In the genomic region with DNA sequence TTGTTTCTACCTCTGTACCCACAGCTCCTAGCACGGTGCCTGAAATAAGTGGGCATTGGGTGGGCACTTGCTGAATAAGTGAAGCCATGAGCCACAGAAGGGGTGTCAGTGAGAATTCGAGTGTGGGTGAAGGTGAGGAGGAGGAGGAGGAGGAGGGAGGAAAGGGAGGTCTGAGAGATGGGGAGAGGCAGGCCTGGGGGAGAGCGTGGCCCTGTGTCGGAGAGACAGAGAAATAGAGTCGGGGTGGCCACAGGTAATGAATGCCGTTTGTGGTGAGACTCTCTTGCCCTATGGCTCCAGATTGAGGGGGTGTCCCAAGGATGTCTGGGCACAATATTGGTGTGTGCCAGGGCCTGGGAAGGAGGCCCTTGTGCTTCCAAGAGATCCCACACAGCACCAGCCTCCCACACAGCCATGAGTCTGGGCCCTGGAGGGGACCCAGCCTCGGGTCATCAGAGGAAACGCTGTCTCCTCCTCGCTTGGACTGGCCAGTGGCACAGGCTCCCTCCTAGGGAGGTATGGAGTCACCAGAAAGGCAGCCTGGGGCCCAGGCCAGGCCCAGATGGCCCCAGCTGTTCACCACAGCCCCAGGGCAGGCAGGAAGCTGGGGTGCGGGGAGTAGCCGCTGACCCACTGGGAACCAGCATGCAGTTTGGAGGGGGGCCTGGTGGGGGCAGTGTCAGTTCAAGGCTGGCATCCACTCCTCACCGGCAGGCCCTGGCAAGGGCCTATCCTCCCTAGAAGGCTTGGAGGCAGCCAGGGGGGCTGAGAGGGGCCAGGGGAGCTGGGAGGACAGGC, we compare ENCODE assay signal across 9 cellular contexts. TPM values are rescaled to one million over a fixed set of nuclear protein-coding genes. Genes with fewer than 3 reads are reported as not detected.
DNase-seq lines count a peak whose midpoint lies in the region; ATAC-seq, FAIRE-seq and TF ChIP-seq lines count a peak whose summit lies in the region.
"Had no signal": no experiment of that assay in that cellular context is flagged by ENCODE, and none has a peak within 500 bp of the region (broad histone marks: within the 10 kb centered on the region; RNA-seq: fewer than 3 reads in every experiment).

No MANE protein-coding gene starts in this region.

- H3K4me1 Mint-ChIP-seq in CD4-positive, alpha-beta T cell (ENCODE audit: low read depth) = peaks cover 69% of the 10 kb centered on the region

- H3K9ac ChIP-seq in kidney (ENCODE audit: low read length in 2 of 2) = no peak overlapping the region

- peak in 5 of 10 experiments; percentile 12 to 30 (median 19) for DNase-seq in CD4-positive, alpha-beta T cell
- DNase-seq in activated CD8-positive, alpha-beta memory T cell treated with anti-CD3 and anti-CD28 coated beads, Interleukin-2, amount 50 U/mL, for 48 hours = peak; percentile 67
- DNase-seq in kidney (no peak), upper lobe of right lung (peak; percentile 71), GDM1 (lab: John Stamatoyannopoulos, UW) (no peak), NCI-H226 (no peak)

- CTCF ChIA-PET in CD4-positive, alpha-beta T cell (lab: Charles Lee) = no interaction called here
- CTCF ChIA-PET in HEK293 (lab: Yijun Ruan, JAX) = interaction anchor here (0.5 to 1.3 kb wide), 7 partner anchors 55 to 685 kb away, joined by 3 to 4 read pairs (median 4); no protein-coding TSS in a partner anchor

- POLR2A ChIA-PET in CD4-positive, alpha-beta T cell (lab: Charles Lee) = interaction anchor here (1.2 kb wide), 1 partner anchor 14 kb away, joined by 3 read pairs; no protein-coding TSS in a partner anchor
- POLR2A ChIA-PET in HEK293 (lab: Yijun Ruan, JAX) = no interaction called here

- H3K36me3 ChIP-seq in HEK293 (ENCODE audit: control insufficient read depth in 2 of 2, insufficient read depth in 1 of 2, low read length in 2 of 2) = no peaks in the 10 kb centered on the region
- H3K36me3 ChIP-seq in kidney (ENCODE audit: control insufficient read depth in 1 of 2, insufficient read depth in 2 of 2, low read length in 2 of 2) = no peaks in the 10 kb centered on the region
- no peaks in the 10 kb centered on the region for H3K36me3 ChIP-seq in upper lobe of right lung

- ATAC-seq in CD4-positive, alpha-beta T cell (ENCODE audit: poor library complexity) = no peak
- ATAC-seq in upper lobe of right lung (peak; percentile 59), HG03378 (IDR thresholded peaks at IDR 0.05; ENCODE audit: unreplicated experiment) (no peak)

- FAIRE-seq in kidney (lab: Jason Lieb, UNC) = no peak
- FAIRE-seq: endothelial cell of umbilical vein had no signal

- no peaks in the 10 kb centered on the region for H3K27me3 ChIP-seq in CD4-positive, alpha-beta T cell (ENCODE audit: control insufficient read depth, insufficient read depth, low read length)
- no peaks in the 10 kb centered on the region for H3K27me3 ChIP-seq in upper lobe of right lung

- peak overlapping the region; percentile 10 for H3K27ac ChIP-seq in CD4-positive, alpha-beta T cell (ENCODE audit: low read depth, low read length)
- H3K27ac ChIP-seq in HEK293 (ENCODE audit: extremely low read depth, low read depth, low read length) = no peak overlapping the region
- no peak overlapping the region for H3K27ac ChIP-seq in kidney (ENCODE audit: low read depth in 2 of 2, low read length in 2 of 2)
- H3K27ac ChIP-seq in upper lobe of right lung = no peak overlapping the region

- peak; percentile 24 for TF ChIP-seq CTCF in CD4-positive, alpha-beta T cell (IDR thresholded peaks at IDR 0.05)
- TF ChIP-seq CTCF in HEK293 (tag by site-specific recombination; IDR thresholded peaks at IDR 0.05) (peak; percentile 61), kidney (IDR thresholded peaks at IDR 0.05; ENCODE audit: borderline replicate concordance, extremely low read depth, insufficient read depth) (peak; percentile 22), upper lobe of right lung (IDR thresholded peaks at IDR 0.05) (peak; percentile 44)

- H3K4me1 ChIP-seq in HEK293 (ENCODE audit: control insufficient read depth, insufficient read depth, low read length) (no peaks in the 10 kb centered on the region), kidney (ENCODE audit: control insufficient read depth in 1 of 2, insufficient read depth in 1 of 2, low read depth in 1 of 2, low read length in 2 of 2) (peaks cover 0 to 3% of the 10 kb centered on the region in 2 donors), upper lobe of right lung (peaks cover 17% of the 10 kb centered on the region)

- H3K27ac Mint-ChIP-seq in CD4-positive, alpha-beta T cell = peak overlapping the region; percentile 90

- intact Hi-C loops in CD4-positive, alpha-beta T cell (cut with DNase I, micrococcal nuclease) = loop anchor here in 1 of 2 experiments (10.0 kb wide), 1 partner anchor 50 kb away; no protein-coding TSS in a partner anchor
- intact Hi-C loops in kidney (cut with DNase I) (no loop called here), upper lobe of right lung (cut with DNase I) (no loop called here)

- no peaks in the 10 kb centered on the region for H3K9me3 Mint-ChIP-seq in CD4-positive, alpha-beta T cell

- H3K9me3 ChIP-seq in CD4-positive, alpha-beta T cell (ENCODE audit: control insufficient read depth, low read length) = no peaks in the 10 kb centered on the region
- H3K9me3 ChIP-seq in HEK293 (ENCODE audit: control insufficient read depth, insufficient read depth, low read depth, low read length) (no peaks in the 10 kb centered on the region), kidney (ENCODE audit: control insufficient read depth in 1 of 2, low read length in 2 of 2) (no peaks in the 10 kb centered on the region), upper lobe of right lung (no peaks in the 10 kb centered on the region)

- no peaks in the 10 kb centered on the region for H3K27me3 Mint-ChIP-seq in CD4-positive, alpha-beta T cell

- H3K36me3 Mint-ChIP-seq in CD4-positive, alpha-beta T cell (ENCODE audit: low read depth) = no peaks in the 10 kb centered on the region

- H3K4me3 ChIP-seq in HEK293 (ENCODE audit: low read depth, low read length) (no peak overlapping the region), kidney (ENCODE audit: low read length in 2 of 2) (no peak overlapping the region), upper lobe of right lung (no peak overlapping the region)

- no peak overlapping the region for H3K4me3 Mint-ChIP-seq in CD4-positive, alpha-beta T cell

TF ChIP-seq in HEK293, 187 proteins besides CTCF, POLR2A, EP300 and RAD21:
- TF ChIP-seq ZIC2 (tag by site-specific recombination; IDR thresholded peaks at IDR 0.05) (peak; percentile 89), EGR2 (tag by site-specific recombination; IDR thresholded peaks at IDR 0.05; ENCODE audit: low read depth) (peak; percentile 72), ZFHX2 (tag by site-specific recombination; conservative IDR thresholded peaks at IDR 0.05) (peak; percentile 70), ZNF623 (tag by site-specific recombination; IDR thresholded peaks at IDR 0.05) (no peak)
- TF ChIP-seq, protein P1, sequence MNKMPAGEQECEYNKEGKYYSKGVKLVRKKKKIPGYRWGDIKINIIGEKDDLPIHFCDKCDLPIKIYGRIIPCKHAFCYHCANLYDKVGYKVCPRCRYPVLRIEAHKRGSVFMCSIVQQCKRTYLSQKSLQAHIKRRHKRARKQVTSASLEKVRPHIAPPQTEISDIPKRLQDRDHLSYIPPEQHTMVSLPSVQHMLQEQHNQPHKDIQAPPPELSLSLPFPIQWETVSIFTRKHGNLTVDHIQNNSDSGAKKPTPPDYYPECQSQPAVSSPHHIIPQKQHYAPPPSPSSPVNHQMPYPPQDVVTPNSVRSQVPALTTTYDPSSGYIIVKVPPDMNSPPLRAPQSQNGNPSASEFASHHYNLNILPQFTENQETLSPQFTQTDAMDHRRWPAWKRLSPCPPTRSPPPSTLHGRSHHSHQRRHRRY (tag by site-specific recombination; IDR thresholded peaks at IDR 0.05) = no peak

RNA-seq across cellular contexts. Expression of a gene that starts 49.0 kb away (rescaled TPM):
- total RNA-seq in CD4-positive, alpha-beta T cell = 1 to 10 TPM; 8.1 to 8.2 TPM
- total RNA-seq in kidney = 2.4 TPM
- 0.37 TPM for polyA plus RNA-seq in kidney (ENCODE audit: insufficient read depth, low read depth, low replicate concordance)
- total RNA-seq in upper lobe of right lung = 2.3 TPM
- total RNA-seq: endothelial cell of umbilical vein had no signal
- polyA plus RNA-seq: endothelial cell of umbilical vein had no signal

Comparison
In these comparisons a context has a peak if more than half of its experiments do, and no peak if none do; other contexts are left out.
1. DNase-seq: peak in activated CD8-positive, alpha-beta memory T cell treated with anti-CD3 and anti-CD28 coated beads, Interleukin-2, amount 50 U/mL, for 48 hours (single experiment) and upper lobe of right lung (single experiment); none in kidney (single experiment), GDM1 (single experiment) and NCI-H226 (single experiment).
2. Peak in every context shown above with its lines, with median percentiles within 50 percentile points of each other: CTCF ChIP-seq.